ENCODE assay signal across 18 cellular contexts in genomic region chr21:41029573-41029972, GRCh38.
DNase-seq lines count a peak whose midpoint lies in the region; ATAC-seq and TF ChIP-seq lines count a peak whose summit lies in the region.
"Had no signal": no experiment of that assay in that cellular context is flagged by ENCODE, and none has a peak within 500 bp of the region (broad histone marks: within the 10 kb centered on the region; RNA-seq: fewer than 3 reads in every experiment).

No MANE protein-coding gene starts in this region.

- H3K4me1 Mint-ChIP-seq in type B pancreatic cell (ENCODE audit: unreplicated experiment): peaks cover 22% of the 10 kb centered on the region
- H3K4me1 Mint-ChIP-seq: CD14-positive monocyte, H9, IgD-negative memory B cell had no signal

- peaks cover 10% of the 10 kb centered on the region for H3K9me3 Mint-ChIP-seq in type B pancreatic cell

- H3K27ac Mint-ChIP-seq in type B pancreatic cell: peak overlapping the region; percentile 54
- H3K27ac Mint-ChIP-seq: CD14-positive monocyte, H9, IgD-negative memory B cell had no signal

- DNase-seq in NCI-H2081 (lab: John Stamatoyannopoulos, UW): peak; percentile 3 to 38
- no peak for DNase-seq in NCI-H2081 treated with DMSO at 0.1 percent for 48 hours (lab: John Stamatoyannopoulos, UW)
- peak; percentile 47 for DNase-seq in DMS153 treated with DMSO at 0.1 percent for 48 hours (lab: John Stamatoyannopoulos, UW; ENCODE audit: unreplicated experiment)
- peak; percentile 57 for DNase-seq in NCI-H748 (lab: John Stamatoyannopoulos, UW; ENCODE audit: unreplicated experiment)
- DNase-seq in type B pancreatic cell (ENCODE audit: extremely low spot score, unreplicated experiment): no peak
- no peak for DNase-seq in activated CD8-positive, alpha-beta memory T cell treated with anti-CD3 and anti-CD28 coated beads, Interleukin-2, amount 50 U/mL, for 4 hours
- DNase-seq: AML-193; H9; Karpas-422; NCI-H2029; NCI-H524; NK-92 treated with Interleukin-12 subunit alpha and Interleukin-12 subunit beta, amount 100 ng/mL, for 24 hours; SW 1271; T-helper 2 cell had no signal

- TF ChIP-seq CTCF in type B pancreatic cell (conservative IDR thresholded peaks at IDR 0.05): no peak

- no peak overlapping the region for H3K4me3 Mint-ChIP-seq in type B pancreatic cell
- H3K4me3 Mint-ChIP-seq: CD14-positive monocyte, H9, IgD-negative memory B cell had no signal

- H3K36me3 Mint-ChIP-seq in type B pancreatic cell: no peaks in the 10 kb centered on the region
- H3K36me3 Mint-ChIP-seq: CD14-positive monocyte, IgD-negative memory B cell had no signal

- H3K27me3 Mint-ChIP-seq in type B pancreatic cell: no peaks in the 10 kb centered on the region

- ATAC-seq in HG03565 (IDR thresholded peaks at IDR 0.05; ENCODE audit: unreplicated experiment): no peak
- ATAC-seq: Right ventricle myocardium inferior had no signal

Comparison
In these comparisons a context has a peak if more than half of its experiments do, and no peak if none do; other contexts are left out.
1. DNase-seq: peak in NCI-H2081 (2 of 2), DMS153 treated with DMSO at 0.1 percent for 48 hours (single experiment) and NCI-H748 (single experiment); none in NCI-H2081 treated with DMSO at 0.1 percent for 48 hours (single experiment), type B pancreatic cell (single experiment) and activated CD8-positive, alpha-beta memory T cell treated with anti-CD3 and anti-CD28 coated beads, Interleukin-2, amount 50 U/mL, for 4 hours (single experiment).